8 cellular contexts compared by ENCODE assay signal in genomic region chr9:111038336-111039202, GRCh38. TPM values are rescaled to one million over a fixed set of nuclear protein-coding genes. Genes with fewer than 3 reads are reported as not detected.
DNase-seq lines count a peak whose midpoint lies in the region; ATAC-seq, FAIRE-seq and TF ChIP-seq lines count a peak whose summit lies in the region.

Gene LPAR1 (minus strand): TSS chr9:111038470. CDS start chr9:110972117, 66,353 bp downstream.

- no peaks in the 10 kb centered on the region for H3K9me1 ChIP-seq in endothelial cell of umbilical vein (replicated peaks; ENCODE audit: control insufficient read depth, extremely low read depth, insufficient read depth, low read length)

- H3K4me3 ChIP-seq in endothelial cell of umbilical vein (replicated peaks in 1 of 3; ENCODE audit: insufficient read depth in 1 of 3, low read depth in 1 of 3, low read length in 3 of 3) (peak within 1 kb of the TSS; percentile 46 to 61 (median 54)), mesodermal cell (ENCODE audit: extremely low read depth, insufficient read depth, low read length, poor library complexity, severe bottlenecking) (peak within 1 kb of the TSS; percentile 64), thoracic aorta (peak within 1 kb of the TSS; percentile 93)

- peak within 1 kb of the TSS; percentile 75 for H2AFZ ChIP-seq in endothelial cell of umbilical vein (ENCODE audit: low read depth, low read length)

- WGBS in mesodermal cell (ENCODE audit: insufficient coverage in 2 of 2), 2 experiments: 1 to 2% methylated on average over 33 to 49 of the region's 71 CpGs

- ATAC-seq in GM19452 (IDR thresholded peaks at IDR 0.05; ENCODE audit: unreplicated experiment) (peak; percentile 18), thoracic aorta (ENCODE audit: insufficient number of reproducible peaks, low FRiP score, low read depth) (no peak)

- no TSS peak for BruUV-seq in endothelial cell of umbilical vein (replicated peaks; lab: Mats Ljungman, UMichigan)

- no peaks in the 10 kb centered on the region for H4K20me1 ChIP-seq in endothelial cell of umbilical vein (replicated peaks; ENCODE audit: control insufficient read depth, extremely low read depth, insufficient read depth, low read length)

- no peaks in the 10 kb centered on the region for H3K36me3 ChIP-seq in endothelial cell of umbilical vein (ENCODE audit: control insufficient read depth in 2 of 2, extremely low read depth in 1 of 2, insufficient read depth in 2 of 2, low read length in 2 of 2)
- no peaks in the 10 kb centered on the region for H3K36me3 ChIP-seq in mesodermal cell (ENCODE audit: control insufficient read depth, insufficient read depth, low read length)
- H3K36me3 ChIP-seq in thoracic aorta: no peaks in the 10 kb centered on the region

- peak within 1 kb of the TSS; percentile 16 for H3K9ac ChIP-seq in endothelial cell of umbilical vein (replicated peaks; ENCODE audit: extremely low read depth, insufficient read depth, low read length)

- no peak within 1 kb of the TSS for H3K27ac ChIP-seq in endothelial cell of umbilical vein (ENCODE audit: insufficient read depth, low read depth, low read length)
- no peak within 1 kb of the TSS for H3K27ac ChIP-seq in mesodermal cell (ENCODE audit: low read depth, low read length, severe bottlenecking)
- peak within 1 kb of the TSS; percentile 86 to 89 for H3K27ac ChIP-seq in thoracic aorta

- TF ChIP-seq POLR2A in endothelial cell of umbilical vein (IDR thresholded peaks at IDR 0.05; ENCODE audit: low read depth, low read length): no peak

- intact Hi-C loops in endothelial cell of umbilical vein (cut with micrococcal nuclease): loop anchor here (5.0 kb wide), 4 partner anchors 104 to 401 kb away; no protein-coding TSS in a partner anchor

- peak within 1 kb of the TSS; percentile 69 for H3K4me2 ChIP-seq in endothelial cell of umbilical vein (ENCODE audit: insufficient read depth, low read length)

- DNase-seq in AG08395 (ENCODE audit: low spot score): peak; percentile 41
- peak; percentile 32 for DNase-seq in RCC 7860 (ENCODE audit: low spot score)
- no peak for DNase-seq in endothelial cell of umbilical vein (ENCODE audit: low read depth, low spot score)
- no peak for DNase-seq in thoracic aorta (ENCODE audit: low spot score)
- no peak for DNase-seq in AML-193 (lab: John Stamatoyannopoulos, UW)
- DNase-seq in NCI-H1048 (lab: John Stamatoyannopoulos, UW): no peak

- CTCF ChIA-PET in endothelial cell of umbilical vein (lab: Charles Lee): interaction anchor here (1.1 kb wide), 1 partner anchor 400 kb away, joined by 3 read pairs; no protein-coding TSS in a partner anchor

- FAIRE-seq in RCC 7860 (lab: Jason Lieb, UNC): no peak
- FAIRE-seq in endothelial cell of umbilical vein (lab: Jason Lieb, UNC): no peak

- H3K27me3 ChIP-seq in endothelial cell of umbilical vein (ENCODE audit: control insufficient read depth in 2 of 2, insufficient read depth in 2 of 2, low read length in 2 of 2) (peaks cover 23 to 28% of the 10 kb centered on the region in 2 experiments), thoracic aorta (replicated peaks; ENCODE audit: insufficient read depth) (no peaks in the 10 kb centered on the region)

- dilution Hi-C loops in endothelial cell of umbilical vein (cut with MboI; ENCODE audit: extremely low pct_ligation_motif_present, low sequenced_read_pairs): no loop called here

- TF ChIP-seq CTCF in endothelial cell of umbilical vein (IDR thresholded peaks at IDR 0.05; ENCODE audit: extremely low read depth in 1 of 2, insufficient read depth in 1 of 2, low read depth in 1 of 2, low read length in 2 of 2) (no peak), thoracic aorta (IDR thresholded peaks at IDR 0.05) (no peak)

- peaks cover 21% of the 10 kb centered on the region for H3K4me1 ChIP-seq in endothelial cell of umbilical vein (ENCODE audit: control insufficient read depth, extremely low read depth, insufficient read depth, low read length)
- peaks cover 8% of the 10 kb centered on the region for H3K4me1 ChIP-seq in mesodermal cell (ENCODE audit: control insufficient read depth, insufficient read depth, low read length, poor library complexity, severe bottlenecking)
- H3K4me1 ChIP-seq in thoracic aorta (ENCODE audit: control insufficient read depth in 1 of 2, low read depth in 2 of 2): peaks cover 10 to 50% of the 10 kb centered on the region in 2 donors

- POLR2A ChIA-PET in endothelial cell of umbilical vein (lab: Charles Lee): no interaction called here

- H3K79me2 ChIP-seq in endothelial cell of umbilical vein (ENCODE audit: control insufficient read depth, insufficient read depth, low read length): no peaks in the 10 kb centered on the region

- H3K9me3 ChIP-seq in endothelial cell of umbilical vein (replicated peaks; ENCODE audit: control insufficient read depth, insufficient read depth, low read length) (no peaks in the 10 kb centered on the region), mesodermal cell (ENCODE audit: control insufficient read depth, low read length) (no peaks in the 10 kb centered on the region), thoracic aorta (no peaks in the 10 kb centered on the region)

TF ChIP-seq in endothelial cell of umbilical vein, 7 proteins besides CTCF, POLR2A, EP300 and RAD21:
- TF ChIP-seq POLR2AphosphoS5 (IDR thresholded peaks at IDR 0.05; ENCODE audit: insufficient read depth, low read depth, low read length): no peak
- TF ChIP-seq EZH2 (IDR thresholded peaks at IDR 0.05; ENCODE audit: borderline replicate concordance, low read depth, low read length, severe bottlenecking): peak; percentile 43

RNA-seq across cellular contexts. Expression of gene LPAR1, which starts in this region (rescaled TPM):
- total RNA-seq in endothelial cell of umbilical vein: 0.88 and 2.4 TPM in 2 replicates
- polyA plus RNA-seq in endothelial cell of umbilical vein: 2.6 and 3.0 TPM in 2 replicates
- polyA plus RNA-seq in endothelial cell of umbilical vein (2011; cell fraction: cytosol; rRNA removed): 1.9 and 2.0 TPM in 2 replicates
- polyA plus RNA-seq in endothelial cell of umbilical vein (2011; cell fraction: nucleus; rRNA removed): 1.5 and 1.6 TPM in 2 replicates
- polyA plus RNA-seq in endothelial cell of umbilical vein (2012): 6.7 and 8.2 TPM in 2 replicates
- polyA minus RNA-seq in endothelial cell of umbilical vein: 4.3 and 4.9 TPM in 2 replicates
- not detected for polyA minus RNA-seq in endothelial cell of umbilical vein (2011; cell fraction: cytosol; rRNA and poly(A)+ RNA removed)
- 4.0 and 4.2 TPM in 2 replicates for polyA minus RNA-seq in endothelial cell of umbilical vein (2011; cell fraction: nucleus; rRNA and poly(A)+ RNA removed)
- polyA plus RNA-seq in mesodermal cell (2013, experiment 1 of 2): 4.5 TPM
- 4.6 TPM for polyA plus RNA-seq in mesodermal cell (2013, experiment 2 of 2)
- total RNA-seq in thoracic aorta: 10 to 100 TPM; 85.1 to 94.0 TPM

Comparison
In these comparisons a context has a peak if more than half of its experiments do, and no peak if none do; other contexts are left out.
1. RNA of gene LPAR1 (total RNA-seq): 85.1 to 94.0 TPM in thoracic aorta; 0.88 to 2.4 TPM in endothelial cell of umbilical vein; every median in the first group is over 10 times any median in the second.
2. DNase-seq: peak in AG08395 (single experiment) and RCC 7860 (single experiment); none in endothelial cell of umbilical vein (single experiment), thoracic aorta (single experiment), AML-193 (0 of 2) and NCI-H1048 (single experiment).
3. H3K27ac ChIP-seq: peak in thoracic aorta (2 of 2); none in endothelial cell of umbilical vein (single experiment) and mesodermal cell (single experiment).
4. Peak in every context shown above with its lines, with median percentiles within 50 percentile points of each other: H3K4me3 ChIP-seq.